In the genomic region with DNA sequence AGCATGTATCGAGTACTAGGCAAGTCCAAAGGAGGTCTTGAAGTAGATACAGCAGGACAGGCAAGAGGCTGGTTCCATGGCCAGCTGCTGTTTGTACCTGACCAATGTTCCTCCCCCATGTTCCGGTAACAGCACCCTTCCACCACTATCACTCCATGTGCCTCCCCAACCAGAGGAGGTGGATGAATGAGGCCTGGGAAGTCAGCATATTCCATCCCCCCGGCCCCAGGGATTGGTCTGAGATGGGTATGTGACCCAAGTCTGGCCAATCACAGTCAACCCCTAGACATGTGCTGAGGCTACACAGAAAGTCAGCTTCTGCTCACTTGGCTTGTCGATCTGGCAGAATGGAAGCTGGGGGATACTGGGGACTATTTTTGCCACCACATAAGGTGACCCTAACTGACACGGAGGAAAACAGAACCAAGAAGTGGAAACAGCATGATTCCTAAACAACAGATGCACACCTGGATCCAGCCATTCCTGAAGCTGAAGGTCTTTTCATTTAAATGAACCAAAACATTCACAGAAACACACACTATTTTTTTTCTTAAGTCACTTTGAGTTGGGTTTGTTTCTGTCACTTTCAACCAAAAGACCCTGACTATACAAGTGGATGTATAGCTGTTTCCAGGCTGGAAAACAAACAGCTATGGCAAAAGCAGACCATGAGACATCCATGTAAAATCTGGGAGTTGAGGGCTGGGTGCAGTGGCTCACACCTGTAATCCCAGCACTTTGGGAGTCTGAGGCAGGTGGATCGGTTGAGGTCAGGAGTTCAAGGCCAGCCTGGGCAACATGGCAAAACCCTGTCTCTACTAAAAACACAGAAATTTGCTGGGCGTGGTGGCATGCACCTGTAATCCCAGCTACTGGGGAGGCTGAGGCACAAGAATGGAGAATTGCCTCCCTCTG, we compare ENCODE assay signal across 1 cellular context.
TF ChIP-seq lines count a peak whose summit lies in the region.

No MANE protein-coding gene starts in this region.

TF ChIP-seq in HepG2, 621 proteins besides CTCF, POLR2A, EP300 and RAD21 (continued from another document):
- TF ChIP-seq, protein P1, sequence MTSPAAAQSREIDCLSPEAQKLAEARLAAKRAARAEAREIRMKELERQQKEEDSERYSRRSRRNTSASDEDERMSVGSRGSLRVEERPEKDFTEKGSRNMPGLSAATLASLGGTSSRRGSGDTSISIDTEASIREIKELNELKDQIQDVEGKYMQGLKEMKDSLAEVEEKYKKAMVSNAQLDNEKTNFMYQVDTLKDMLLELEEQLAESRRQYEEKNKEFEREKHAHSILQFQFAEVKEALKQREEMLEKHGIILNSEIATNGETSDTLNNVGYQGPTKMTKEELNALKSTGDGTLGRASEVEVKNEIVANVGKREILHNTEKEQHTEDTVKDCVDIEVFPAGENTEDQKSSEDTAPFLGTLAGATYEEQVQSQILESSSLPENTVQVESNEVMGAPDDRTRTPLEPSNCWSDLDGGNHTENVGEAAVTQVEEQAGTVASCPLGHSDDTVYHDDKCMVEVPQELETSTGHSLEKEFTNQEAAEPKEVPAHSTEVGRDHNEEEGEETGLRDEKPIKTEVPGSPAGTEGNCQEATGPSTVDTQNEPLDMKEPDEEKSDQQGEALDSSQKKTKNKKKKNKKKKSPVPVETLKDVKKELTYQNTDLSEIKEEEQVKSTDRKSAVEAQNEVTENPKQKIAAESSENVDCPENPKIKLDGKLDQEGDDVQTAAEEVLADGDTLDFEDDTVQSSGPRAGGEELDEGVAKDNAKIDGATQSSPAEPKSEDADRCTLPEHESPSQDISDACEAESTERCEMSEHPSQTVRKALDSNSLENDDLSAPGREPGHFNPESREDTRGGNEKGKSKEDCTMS (CRISPR knock-in tag; conservative IDR thresholded peaks at IDR 0.05): no peak
- TF ChIP-seq ZNF205 (CRISPR knock-in tag; IDR thresholded peaks at IDR 0.05) (no peak), ZNF30 (CRISPR knock-in tag; IDR thresholded peaks at IDR 0.05) (0 out of 2 replicates have a peak, but pooled peaks have one; percentile 54), MYC (CRISPR knock-in tag; IDR thresholded peaks at IDR 0.05; ENCODE audit: borderline replicate concordance) (peak; percentile 23; the same call in 1 of the 2 replicates), GABPB1 (CRISPR knock-in tag; IDR thresholded peaks at IDR 0.05) (peak; percentile 4; the same call in 1 of the 2 replicates), MAFF (IDR thresholded peaks at IDR 0.05; ENCODE audit: low read depth, low read length) (no peak)
- TF ChIP-seq, protein P2, sequence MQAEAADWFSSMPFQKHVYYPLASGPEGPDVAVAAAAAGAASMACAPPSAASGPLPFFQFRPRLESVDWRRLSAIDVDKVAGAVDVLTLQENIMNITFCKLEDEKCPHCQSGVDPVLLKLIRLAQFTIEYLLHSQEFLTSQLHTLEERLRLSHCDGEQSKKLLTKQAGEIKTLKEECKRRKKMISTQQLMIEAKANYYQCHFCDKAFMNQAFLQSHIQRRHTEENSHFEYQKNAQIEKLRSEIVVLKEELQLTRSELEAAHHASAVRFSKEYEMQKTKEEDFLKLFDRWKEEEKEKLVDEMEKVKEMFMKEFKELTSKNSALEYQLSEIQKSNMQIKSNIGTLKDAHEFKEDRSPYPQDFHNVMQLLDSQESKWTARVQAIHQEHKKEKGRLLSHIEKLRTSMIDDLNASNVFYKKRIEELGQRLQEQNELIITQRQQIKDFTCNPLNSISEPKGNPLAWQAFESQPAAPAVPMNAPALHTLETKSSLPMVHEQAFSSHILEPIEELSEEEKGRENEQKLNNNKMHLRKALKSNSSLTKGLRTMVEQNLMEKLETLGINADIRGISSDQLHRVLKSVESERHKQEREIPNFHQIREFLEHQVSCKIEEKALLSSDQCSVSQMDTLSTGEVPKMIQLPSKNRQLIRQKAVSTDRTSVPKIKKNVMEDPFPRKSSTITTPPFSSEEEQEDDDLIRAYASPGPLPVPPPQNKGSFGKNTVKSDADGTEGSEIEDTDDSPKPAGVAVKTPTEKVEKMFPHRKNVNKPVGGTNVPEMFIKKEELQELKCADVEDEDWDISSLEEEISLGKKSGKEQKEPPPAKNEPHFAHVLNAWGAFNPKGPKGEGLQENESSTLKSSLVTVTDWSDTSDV (CRISPR knock-in tag; IDR thresholded peaks at IDR 0.05): no peak
TF ChIP-seq in HepG2: peak in this region for 39.
